In genomic region chr16:1491327-1491726, GRCh38 we compare ENCODE assay signal across 1 cellular context.
TF ChIP-seq lines count a peak whose summit lies in the region.

No MANE protein-coding gene starts in this region.

TF ChIP-seq in HEK293, 187 proteins besides CTCF, POLR2A, EP300 and RAD21:
- TF ChIP-seq ZNF785 (tag by site-specific recombination; IDR thresholded peaks at IDR 0.05) = no peak
- peak; percentile 33; the same call in 1 of the 2 replicates for TF ChIP-seq ZNF623 (tag by site-specific recombination; IDR thresholded peaks at IDR 0.05)
